Comparison of ENCODE assay signal across 12 cellular contexts in genomic region chr19:29662278-29662603, GRCh38. TPM values are rescaled to one million over a fixed set of nuclear protein-coding genes. Genes with fewer than 3 reads are reported as not detected.
A peak's percentile ranks its signal among the peaks of the same experiment; 100 is the strongest.
DNase-seq lines count a peak whose midpoint lies in the region; FAIRE-seq and TF ChIP-seq lines count a peak whose summit lies in the region.
"Had no signal": no experiment of that assay in that cellular context is flagged by ENCODE, and none has a peak within 500 bp of the region (broad histone marks: within the 10 kb centered on the region; RNA-seq: fewer than 3 reads in every experiment).

No MANE protein-coding gene starts in this region.

- H3K4me1 ChIP-seq in HEK293 (ENCODE audit: control insufficient read depth, insufficient read depth, low read length), result peaks cover 44% of the 10 kb centered on the region
- H3K4me1 ChIP-seq in astrocyte (ENCODE audit: insufficient read depth, low read length), result peaks cover 53% of the 10 kb centered on the region
- H3K4me1 ChIP-seq in skeletal muscle tissue (ENCODE audit: control insufficient read depth in 3 of 3, insufficient read depth in 3 of 3, low read length in 3 of 3), result peaks cover 33 to 44% (median 34%) of the 10 kb centered on the region in 3 donors
- H3K4me1 ChIP-seq in kidney (ENCODE audit: control insufficient read depth in 1 of 2, insufficient read depth in 1 of 2, low read depth in 1 of 2, low read length in 2 of 2), result peaks cover 3 to 22% of the 10 kb centered on the region in 2 donors

- H3K27ac ChIP-seq in HEK293 (ENCODE audit: extremely low read depth, low read depth, low read length), result peak overlapping the region; percentile 1; the same call in 1 of the 2 replicates
- peak overlapping the region; percentile 96 for H3K27ac ChIP-seq in astrocyte (ENCODE audit: low read depth, low read length)
- peak overlapping the region; percentile 84 for H3K27ac ChIP-seq in skeletal muscle tissue (ENCODE audit: low read depth, low read length)
- H3K27ac ChIP-seq in kidney (ENCODE audit: low read depth in 2 of 2, low read length in 2 of 2), result peak overlapping the region in 1 of 2 donors; percentile 5

- no peaks in the 10 kb centered on the region for H3K27me3 Mint-ChIP-seq in astrocyte (ENCODE audit: low read depth, unreplicated experiment)

- H3K4me3 ChIP-seq in HEK293 (ENCODE audit: low read depth, low read length), result no peak overlapping the region
- peak overlapping the region; percentile 30 for H3K4me3 ChIP-seq in astrocyte (ENCODE audit: insufficient read depth, low read depth, low read length)
- peak overlapping the region in 2 of 3 donors; percentile 17 to 44 for H3K4me3 ChIP-seq in skeletal muscle tissue (ENCODE audit: low read length in 3 of 3)
- H3K4me3 ChIP-seq in kidney (ENCODE audit: low read length in 2 of 2), result no peak overlapping the region

- H3K36me3 ChIP-seq in HEK293 (ENCODE audit: control insufficient read depth in 2 of 2, insufficient read depth in 1 of 2, low read length in 2 of 2) (no peaks in the 10 kb centered on the region), astrocyte (ENCODE audit: insufficient read depth, low read length) (no peaks in the 10 kb centered on the region), skeletal muscle tissue (ENCODE audit: control insufficient read depth in 3 of 3, insufficient read depth in 3 of 3, low read length in 3 of 3) (no peaks in the 10 kb centered on the region), kidney (ENCODE audit: control insufficient read depth in 1 of 2, insufficient read depth in 2 of 2, low read length in 2 of 2) (no peaks in the 10 kb centered on the region)

- peak overlapping the region; percentile 80 for H3K4me2 ChIP-seq in astrocyte (ENCODE audit: low read length)

- DNase-seq in astrocyte (ENCODE audit: low read depth) (no peak), hepatic stellate cell (ENCODE audit: low spot score) (peak; percentile 51), hypothalamus (lab: John Stamatoyannopoulos, UW) (no peak), AG08395 (ENCODE audit: low spot score) (no peak), AML-193 (lab: John Stamatoyannopoulos, UW) (no peak), kidney (no peak)
- DNase-seq: activated B cell treated with CpG ODN at 0.5 μM for 24 hours, NCI-H774 had no signal

- H3K27ac Mint-ChIP-seq in astrocyte (ENCODE audit: unreplicated experiment), result peak overlapping the region; percentile 100
- H3K27ac Mint-ChIP-seq: activated B cell treated with CpG ODN at 0.5 μM for 24 hours had no signal

- no peaks in the 10 kb centered on the region for H3K9me3 ChIP-seq in HEK293 (ENCODE audit: control insufficient read depth, insufficient read depth, low read depth, low read length)
- no peaks in the 10 kb centered on the region for H3K9me3 ChIP-seq in astrocyte (ENCODE audit: insufficient read depth, low read depth, low read length)
- no peaks in the 10 kb centered on the region for H3K9me3 ChIP-seq in skeletal muscle tissue (ENCODE audit: control insufficient read depth in 3 of 3, low read length in 3 of 3)
- no peaks in the 10 kb centered on the region for H3K9me3 ChIP-seq in kidney (ENCODE audit: control insufficient read depth in 1 of 2, low read length in 2 of 2)

- no peaks in the 10 kb centered on the region for H3K79me2 ChIP-seq in astrocyte (ENCODE audit: insufficient read depth, low read length)

- peaks cover 7% of the 10 kb centered on the region for H3K36me3 Mint-ChIP-seq in astrocyte (ENCODE audit: low read depth, unreplicated experiment)

- H2AFZ ChIP-seq in astrocyte (ENCODE audit: low read depth, low read length), result peak overlapping the region; percentile 79

- TF ChIP-seq CTCF in HEK293 (tag by site-specific recombination; IDR thresholded peaks at IDR 0.05) (no peak), astrocyte (IDR thresholded peaks at IDR 0.05; ENCODE audit: insufficient read depth, low read depth, low read length) (no peak), kidney (IDR thresholded peaks at IDR 0.05; ENCODE audit: borderline replicate concordance, extremely low read depth, insufficient read depth) (no peak)

- no peak for FAIRE-seq in astrocyte (lab: Jason Lieb, UNC)
- no peak for FAIRE-seq in kidney (lab: Jason Lieb, UNC)
- FAIRE-seq: bronchial epithelial cell, GM19239 had no signal

- H3K9me3 Mint-ChIP-seq in astrocyte (ENCODE audit: unreplicated experiment), result no peaks in the 10 kb centered on the region
- H3K9me3 Mint-ChIP-seq: activated B cell treated with CpG ODN at 0.5 μM for 24 hours had no signal

- intact Hi-C loops in kidney (cut with DNase I), result no loop called here

- POLR2A ChIA-PET in HEK293 (lab: Yijun Ruan, JAX), result interaction anchor here (1.4 to 2.6 kb wide), 6 partner anchors 10 to 56 kb away, joined by 3 to 17 read pairs (median 9); partner anchors contain the start of genes C19orf12 and POP4

- peaks cover 45% of the 10 kb centered on the region for H3K4me1 Mint-ChIP-seq in astrocyte (ENCODE audit: low read depth, unreplicated experiment)

- CTCF ChIA-PET in HEK293 (lab: Yijun Ruan, JAX), result interaction anchor here (0.6 to 11.0 kb wide), 10 partner anchors 10 to 559 kb away, joined by 3 to 105 read pairs (median 3); partner anchors contain the start of gene POP4

- H3K27me3 ChIP-seq in astrocyte (ENCODE audit: insufficient read depth, low read length) (no peaks in the 10 kb centered on the region), skeletal muscle tissue (ENCODE audit: control insufficient read depth in 3 of 3, insufficient read depth in 3 of 3, low read length in 3 of 3) (no peaks in the 10 kb centered on the region)

- H4K20me1 ChIP-seq in astrocyte (ENCODE audit: insufficient read depth, low read length), result peaks cover 4% of the 10 kb centered on the region

- H3K4me3 Mint-ChIP-seq in astrocyte (ENCODE audit: unreplicated experiment), result peak overlapping the region; percentile 57
- H3K4me3 Mint-ChIP-seq: activated B cell treated with CpG ODN at 0.5 μM for 24 hours had no signal

- H3K9ac ChIP-seq in astrocyte (ENCODE audit: low read length) (peak overlapping the region; percentile 77), skeletal muscle tissue (ENCODE audit: low read depth in 1 of 3, low read length in 3 of 3) (peak overlapping the region in 2 of 3 donors; percentile 62 to 71), kidney (ENCODE audit: low read length in 2 of 2) (no peak overlapping the region)

TF ChIP-seq in HEK293, 187 proteins besides CTCF, POLR2A, EP300 and RAD21 (continues in another document):
- TF ChIP-seq FEZF1 (tag by site-specific recombination; IDR thresholded peaks at IDR 0.05), result peak; percentile 92
- TF ChIP-seq ZNF561 (tag by site-specific recombination; IDR thresholded peaks at IDR 0.05; ENCODE audit: borderline replicate concordance), result peak; percentile 42; the same call in 1 of the 2 replicates
- TF ChIP-seq ZNF518A (tag by site-specific recombination; conservative IDR thresholded peaks at IDR 0.05; ENCODE audit: low read depth), result peak; percentile 31
- 0 out of 2 replicates have a peak, but pooled peaks have one; percentile 3 for TF ChIP-seq TRIM28 (IDR thresholded peaks at IDR 0.05; ENCODE audit: borderline replicate concordance, low read length)

RNA-seq across cellular contexts. Expression of gene PLEKHF1, which starts 3.0 kb away (rescaled TPM):
- total RNA-seq in astrocyte, result 10.8 and 13.1 TPM in 2 replicates
- total RNA-seq in skeletal muscle tissue, result 16.7 TPM
- total RNA-seq in kidney, result 11.7 TPM
- polyA plus RNA-seq in kidney (ENCODE audit: insufficient read depth, low read depth, low replicate concordance), result 7.1 TPM

RNA-seq across cellular contexts. Expression of gene C19orf12, which starts 52.8 kb away (rescaled TPM):
- total RNA-seq in astrocyte (38.7 and 40.9 TPM in 2 replicates), skeletal muscle tissue (17.2 TPM), kidney (21.2 TPM)
- polyA plus RNA-seq in kidney (ENCODE audit: insufficient read depth, low read depth, low replicate concordance), result 27.1 TPM

RNA-seq across cellular contexts. Expression of gene POP4, which starts 56.2 kb away (rescaled TPM):
- 52.3 and 60.6 TPM in 2 replicates for total RNA-seq in astrocyte
- 22.4 TPM for total RNA-seq in skeletal muscle tissue
- 60.5 TPM for total RNA-seq in kidney
- 87.9 TPM for polyA plus RNA-seq in kidney (ENCODE audit: insufficient read depth, low read depth, low replicate concordance)

Comparison
In these comparisons a context has a peak if more than half of its experiments do, and no peak if none do; other contexts are left out.
1. H3K4me3 ChIP-seq: peak in astrocyte (single experiment) and skeletal muscle tissue (2 of 3); none in HEK293 (single experiment) and kidney (0 of 2).
2. H3K9ac ChIP-seq: peak in astrocyte (single experiment) and skeletal muscle tissue (2 of 3); none in kidney (0 of 2).